2 cellular contexts compared by ENCODE assay signal in genomic region chr20:57699395-57699794, GRCh38.
TF ChIP-seq lines count a peak whose summit lies in the region.

No MANE protein-coding gene starts in this region.

TF ChIP-seq in SK-N-SH, 30 proteins besides CTCF, POLR2A, EP300 and RAD21:
- TF ChIP-seq, protein P1, sequence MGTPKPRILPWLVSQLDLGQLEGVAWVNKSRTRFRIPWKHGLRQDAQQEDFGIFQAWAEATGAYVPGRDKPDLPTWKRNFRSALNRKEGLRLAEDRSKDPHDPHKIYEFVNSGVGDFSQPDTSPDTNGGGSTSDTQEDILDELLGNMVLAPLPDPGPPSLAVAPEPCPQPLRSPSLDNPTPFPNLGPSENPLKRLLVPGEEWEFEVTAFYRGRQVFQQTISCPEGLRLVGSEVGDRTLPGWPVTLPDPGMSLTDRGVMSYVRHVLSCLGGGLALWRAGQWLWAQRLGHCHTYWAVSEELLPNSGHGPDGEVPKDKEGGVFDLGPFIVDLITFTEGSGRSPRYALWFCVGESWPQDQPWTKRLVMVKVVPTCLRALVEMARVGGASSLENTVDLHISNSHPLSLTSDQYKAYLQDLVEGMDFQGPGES (IDR thresholded peaks at IDR 0.05; ENCODE audit: low read depth, low read length), result no peak

TF ChIP-seq in SK-N-SH treated with all-trans-retinoic acid at 6 μM for 48 hours, 23 proteins besides CTCF, POLR2A, EP300 and RAD21 (continued from another document):
- TF ChIP-seq, protein P2, sequence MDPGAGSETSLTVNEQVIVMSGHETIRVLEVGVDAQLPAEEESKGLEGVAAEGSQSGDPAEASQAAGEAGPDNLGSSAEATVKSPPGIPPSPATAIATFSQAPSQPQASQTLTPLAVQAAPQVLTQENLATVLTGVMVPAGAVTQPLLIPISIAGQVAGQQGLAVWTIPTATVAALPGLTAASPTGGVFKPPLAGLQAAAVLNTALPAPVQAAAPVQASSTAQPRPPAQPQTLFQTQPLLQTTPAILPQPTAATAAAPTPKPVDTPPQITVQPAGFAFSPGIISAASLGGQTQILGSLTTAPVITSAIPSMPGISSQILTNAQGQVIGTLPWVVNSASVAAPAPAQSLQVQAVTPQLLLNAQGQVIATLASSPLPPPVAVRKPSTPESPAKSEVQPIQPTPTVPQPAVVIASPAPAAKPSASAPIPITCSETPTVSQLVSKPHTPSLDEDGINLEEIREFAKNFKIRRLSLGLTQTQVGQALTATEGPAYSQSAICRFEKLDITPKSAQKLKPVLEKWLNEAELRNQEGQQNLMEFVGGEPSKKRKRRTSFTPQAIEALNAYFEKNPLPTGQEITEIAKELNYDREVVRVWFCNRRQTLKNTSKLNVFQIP (CRISPR knock-in tag; IDR thresholded peaks at IDR 0.05; ENCODE audit: borderline replicate concordance, low read depth), result no peak
- TF ChIP-seq ISL1 (CRISPR knock-in tag; IDR thresholded peaks at IDR 0.05) (no peak), GLIS3 (CRISPR knock-in tag; IDR thresholded peaks at IDR 0.05) (no peak), OSR1 (CRISPR knock-in tag; IDR thresholded peaks at IDR 0.05) (no peak), TSHZ2 (CRISPR knock-in tag; IDR thresholded peaks at IDR 0.05) (no peak)
TF ChIP-seq in SK-N-SH treated with all-trans-retinoic acid at 6 μM for 48 hours: peak in this region for 0.
